7 cellular contexts compared by ENCODE assay signal in genomic region chr12:124400124-124400523, GRCh38.
"Had no signal": no experiment of that assay in that cellular context is flagged by ENCODE, and none has a peak within 500 bp of the region (broad histone marks: within the 10 kb centered on the region; RNA-seq: fewer than 3 reads in every experiment).

No MANE protein-coding gene starts in this region.

- ATAC-seq: body of pancreas had no signal

- H3K27ac ChIP-seq: body of pancreas, left lung had no signal

- DNase-seq: activated T-cell treated with anti-CD3 and anti-CD28 coated beads for 4 hours, body of pancreas, thyroid gland had no signal

- H3K27ac Mint-ChIP-seq: activated naive CD4-positive, alpha-beta T cell treated with anti-CD3 and anti-CD28 coated beads, Interleukin-2, amount 50 U/mL, for 24 hours; activated T-helper 2 cell treated with anti-CD3 and anti-CD28 coated beads, Interferon-gamma antibody, Interleukin-2, Interleukin-4, amounts not matched to agents 10 μg/mL and 5 μg/mL and 100 μg/mL, durations not matched to agents 14 hours and 24 hours and 36 hours had no signal

- H3K4me1 Mint-ChIP-seq: activated naive CD4-positive, alpha-beta T cell treated with anti-CD3 and anti-CD28 coated beads, Interleukin-2, amount 50 U/mL, for 24 hours had no signal

- H3K9me3 ChIP-seq: body of pancreas, left lung, thyroid gland had no signal

- H3K27me3 ChIP-seq: body of pancreas, left lung, thyroid gland had no signal

- H3K4me3 ChIP-seq: body of pancreas, left lung, thyroid gland had no signal

- H3K27me3 Mint-ChIP-seq: activated naive CD4-positive, alpha-beta T cell treated with anti-CD3 and anti-CD28 coated beads, Interleukin-2, amount 50 U/mL, for 24 hours had no signal

- H3K4me3 Mint-ChIP-seq: activated naive CD4-positive, alpha-beta T cell treated with anti-CD3 and anti-CD28 coated beads, Interleukin-2, amount 50 U/mL, for 24 hours had no signal

- H3K9me3 Mint-ChIP-seq: activated naive CD4-positive, alpha-beta T cell treated with anti-CD3 and anti-CD28 coated beads, Interleukin-2, amount 50 U/mL, for 24 hours; activated T-helper 2 cell treated with anti-CD3 and anti-CD28 coated beads, Interferon-gamma antibody, Interleukin-2, Interleukin-4, amounts not matched to agents 10 μg/mL and 5 μg/mL and 100 μg/mL, durations not matched to agents 14 hours and 24 hours and 36 hours; nephron had no signal
